Comparison of ENCODE assay signal across 14 cellular contexts in genomic region chr2:112660138-112660537, GRCh38. TPM values are rescaled to one million over a fixed set of nuclear protein-coding genes. Genes with fewer than 3 reads are reported as not detected.
A peak's percentile ranks its signal among the peaks of the same experiment; 100 is the strongest.
DNase-seq lines count a peak whose midpoint lies in the region; ATAC-seq and TF ChIP-seq lines count a peak whose summit lies in the region.
"Had no signal": no experiment of that assay in that cellular context is flagged by ENCODE, and none has a peak within 500 bp of the region (broad histone marks: within the 10 kb centered on the region; RNA-seq: fewer than 3 reads in every experiment).

No MANE protein-coding gene starts in this region.

- ATAC-seq in naive thymus-derived CD8-positive, alpha-beta T cell, result no peak

- no TSS peak for BruUV-seq in Calu3 (replicated peaks; lab: Mats Ljungman, UMichigan)

- POLR2A ChIA-PET in naive thymus-derived CD8-positive, alpha-beta T cell (lab: Charles Lee), result interaction anchor here (0.8 kb wide), 1 partner anchor 29 kb away, joined by 3 read pairs; no protein-coding TSS in a partner anchor

- H3K36me3 Mint-ChIP-seq in activated CD4-positive, alpha-beta T cell treated with anti-CD3 and anti-CD28 coated beads, Interleukin-2, amount 10 ng/mL, durations not matched to agents 24 days and 14 days (ENCODE audit: low read depth), result peaks cover 85% of the 10 kb centered on the region
- peaks cover 91% of the 10 kb centered on the region for H3K36me3 Mint-ChIP-seq in Calu3 (ENCODE audit: insufficient read depth, unreplicated experiment)
- peaks cover 53% of the 10 kb centered on the region for H3K36me3 Mint-ChIP-seq in activated naive CD8-positive, alpha-beta T cell treated with anti-CD3 and anti-CD28 coated beads for 36 hours
- peaks cover 4 to 96% (median 52%) of the 10 kb centered on the region in 3 donors for H3K36me3 Mint-ChIP-seq in naive thymus-derived CD8-positive, alpha-beta T cell
- H3K36me3 Mint-ChIP-seq in nephron progenitor cell (ENCODE audit: low read depth), result peaks cover 82% of the 10 kb centered on the region

- H3K4me1 Mint-ChIP-seq in activated CD4-positive, alpha-beta T cell treated with anti-CD3 and anti-CD28 coated beads, Interleukin-2, amount 10 ng/mL, durations not matched to agents 24 days and 14 days, result peaks cover 41% of the 10 kb centered on the region
- H3K4me1 Mint-ChIP-seq in Calu3 (ENCODE audit: low read depth, unreplicated experiment) (peaks cover 18% of the 10 kb centered on the region), nephron progenitor cell (no peaks in the 10 kb centered on the region)
- H3K4me1 Mint-ChIP-seq in activated naive CD8-positive, alpha-beta T cell treated with anti-CD3 and anti-CD28 coated beads for 36 hours, result peaks cover 41% of the 10 kb centered on the region
- peaks cover 17 to 43% (median 34%) of the 10 kb centered on the region in 4 donors for H3K4me1 Mint-ChIP-seq in naive thymus-derived CD8-positive, alpha-beta T cell
- H3K4me1 Mint-ChIP-seq: mesothelial cell of epicardium had no signal

- peak overlapping the region; percentile 4 for H3K27ac Mint-ChIP-seq in activated CD4-positive, alpha-beta T cell treated with anti-CD3 and anti-CD28 coated beads, Interleukin-2, amount 10 ng/mL, durations not matched to agents 24 days and 14 days
- H3K27ac Mint-ChIP-seq in Calu3 (ENCODE audit: unreplicated experiment) (peak overlapping the region; percentile 66), nephron progenitor cell (no peak overlapping the region)
- H3K27ac Mint-ChIP-seq in activated naive CD8-positive, alpha-beta T cell treated with anti-CD3 and anti-CD28 coated beads for 36 hours, result peak overlapping the region; percentile 1
- peak overlapping the region in 9 of 10 donors; percentile 11 to 80 (median 61) for H3K27ac Mint-ChIP-seq in naive thymus-derived CD8-positive, alpha-beta T cell
- H3K27ac Mint-ChIP-seq: mesothelial cell of epicardium had no signal

- no peaks in the 10 kb centered on the region for H3K27me3 Mint-ChIP-seq in activated CD4-positive, alpha-beta T cell treated with anti-CD3 and anti-CD28 coated beads, Interleukin-2, amount 10 ng/mL, durations not matched to agents 24 days and 14 days
- H3K27me3 Mint-ChIP-seq in Calu3 (ENCODE audit: unreplicated experiment) (no peaks in the 10 kb centered on the region), nephron progenitor cell (ENCODE audit: low read depth, poor library complexity) (no peaks in the 10 kb centered on the region)
- H3K27me3 Mint-ChIP-seq in activated naive CD8-positive, alpha-beta T cell treated with anti-CD3 and anti-CD28 coated beads for 36 hours, result no peaks in the 10 kb centered on the region
- H3K27me3 Mint-ChIP-seq in naive thymus-derived CD8-positive, alpha-beta T cell, result no peaks in the 10 kb centered on the region

- H3K4me3 Mint-ChIP-seq in activated CD4-positive, alpha-beta T cell treated with anti-CD3 and anti-CD28 coated beads, Interleukin-2, amount 10 ng/mL, durations not matched to agents 24 days and 14 days, result peak overlapping the region; percentile 30
- no peak overlapping the region for H3K4me3 Mint-ChIP-seq in Calu3 (ENCODE audit: low read depth, unreplicated experiment)
- H3K4me3 Mint-ChIP-seq in activated naive CD8-positive, alpha-beta T cell treated with anti-CD3 and anti-CD28 coated beads for 36 hours, result no peak overlapping the region
- peak overlapping the region in 5 of 10 donors; percentile 5 to 18 (median 11) for H3K4me3 Mint-ChIP-seq in naive thymus-derived CD8-positive, alpha-beta T cell
- H3K4me3 Mint-ChIP-seq in nephron progenitor cell, result no peak overlapping the region
- H3K4me3 Mint-ChIP-seq: mesothelial cell of epicardium had no signal

- intact Hi-C loops in activated CD4-positive, alpha-beta T cell treated with anti-CD3 and anti-CD28 coated beads, Interleukin-2, amount 10 ng/mL, durations not matched to agents 24 days and 14 days (cut with micrococcal nuclease), result loop anchor here (5.0 kb wide), 1 partner anchor 33 kb away; no protein-coding TSS in a partner anchor
- intact Hi-C loops in Calu3 (cut with micrococcal nuclease; ENCODE audit: unreplicated experiment), result loop anchor here (5.0 kb wide), 1 partner anchor 57 kb away; no protein-coding TSS in a partner anchor

- CTCF ChIA-PET in Calu3 (lab: Charles Lee), result no interaction called here

- no peak for DNase-seq in activated CD4-positive, alpha-beta T cell treated with anti-CD3 and anti-CD28 coated beads, Interleukin-2, amount 10 ng/mL, durations not matched to agents 24 days and 14 days
- no peak for DNase-seq in activated CD4-positive, alpha-beta T cell treated with anti-CD3 and anti-CD28 coated beads for 1 hour
- DNase-seq in Calu3 (no peak), NCI-H526 (lab: John Stamatoyannopoulos, UW) (no peak), DMS79 treated with DMSO at 0.1 percent for 48 hours (lab: John Stamatoyannopoulos, UW) (no peak), nephron progenitor cell (no peak)
- DNase-seq in activated naive CD8-positive, alpha-beta T cell treated with anti-CD3 and anti-CD28 coated beads for 36 hours, result no peak
- DNase-seq in naive thymus-derived CD8-positive, alpha-beta T cell, result no peak
- DNase-seq: activated CD4-positive, alpha-beta T cell treated with anti-CD3 and anti-CD28 coated beads for 4 hours; DMS53; esophagus squamous epithelium; NCI-H2227 treated with DMSO at 0.1 percent for 48 hours; uterus had no signal

- no peak for TF ChIP-seq CTCF in Calu3 (IDR thresholded peaks at IDR 0.05; ENCODE audit: unreplicated experiment)
- TF ChIP-seq CTCF in nephron progenitor cell (IDR thresholded peaks at IDR 0.05), result no peak

- H3K9me3 Mint-ChIP-seq in activated CD4-positive, alpha-beta T cell treated with anti-CD3 and anti-CD28 coated beads, Interleukin-2, amount 10 ng/mL, durations not matched to agents 24 days and 14 days, result no peaks in the 10 kb centered on the region
- H3K9me3 Mint-ChIP-seq in Calu3 (ENCODE audit: low read depth, unreplicated experiment) (no peaks in the 10 kb centered on the region), nephron progenitor cell (no peaks in the 10 kb centered on the region)
- H3K9me3 Mint-ChIP-seq in activated naive CD8-positive, alpha-beta T cell treated with anti-CD3 and anti-CD28 coated beads for 36 hours, result no peaks in the 10 kb centered on the region
- no peaks in the 10 kb centered on the region for H3K9me3 Mint-ChIP-seq in naive thymus-derived CD8-positive, alpha-beta T cell
- H3K9me3 Mint-ChIP-seq: mesothelial cell of epicardium had no signal

RNA-seq across cellular contexts. Expression of gene SLC20A1, which starts 14.4 kb away (rescaled TPM):
- total RNA-seq in activated CD4-positive, alpha-beta T cell treated with anti-CD3 and anti-CD28 coated beads, Interleukin-2, amount 10 ng/mL, durations not matched to agents 24 days and 14 days, result 180 and 182 TPM in 2 replicates
- 71.7 and 84.5 TPM in 2 replicates for total RNA-seq in Calu3 (2022)
- total RNA-seq in activated naive CD8-positive, alpha-beta T cell treated with anti-CD3 and anti-CD28 coated beads for 36 hours, result 10 to 100 TPM; 81.8 to 84.6 TPM
- 10 to 100 TPM; 71.2 to 75.6 TPM for total RNA-seq in naive thymus-derived CD8-positive, alpha-beta T cell
- 10 to 100 TPM; 17.0 to 33.7 (median 21.2) TPM for polyA plus RNA-seq in naive thymus-derived CD8-positive, alpha-beta T cell
